Comparison of ENCODE assay signal across 8 cellular contexts in genomic region chr7:103573479-103574058, GRCh38.
DNase-seq lines count a peak whose midpoint lies in the region; ATAC-seq, FAIRE-seq and TF ChIP-seq lines count a peak whose summit lies in the region.

No MANE protein-coding gene starts in this region.

- H3K36me3 Mint-ChIP-seq in chondrocyte (ENCODE audit: low read depth) (no peaks in the 10 kb centered on the region), naive B cell (no peaks in the 10 kb centered on the region)

- WGBS in right cardiac atrium, result 42% methylated on average over 3 of the region's 3 CpGs

- H3K4me1 Mint-ChIP-seq in chondrocyte (ENCODE audit: low read depth) (no peaks in the 10 kb centered on the region), naive B cell (no peaks in the 10 kb centered on the region)

- H3K4me3 Mint-ChIP-seq in chondrocyte (ENCODE audit: unreplicated experiment) (no peak overlapping the region), naive B cell (no peak overlapping the region)

- TF ChIP-seq CTCF in chondrocyte (IDR thresholded peaks at IDR 0.05), result peak; percentile 96

- no peak overlapping the region for H3K27ac Mint-ChIP-seq in chondrocyte (ENCODE audit: unreplicated experiment)
- no peak overlapping the region for H3K27ac Mint-ChIP-seq in naive B cell

- no peak for DNase-seq in Right ventricle myocardium superior
- no peak for DNase-seq in right cardiac atrium
- peak; percentile 30 for DNase-seq in NCI-H2227 treated with DMSO at 0.1 percent for 48 hours (lab: John Stamatoyannopoulos, UW)
- no peak for DNase-seq in chondrocyte (ENCODE audit: low spot score)
- DNase-seq in naive B cell, result peak; percentile 11
- DNase-seq in activated naive CD4-positive, alpha-beta T cell (lab: John Stamatoyannopoulos, UW), result no peak
- no peak for DNase-seq in GM19239 (ENCODE audit: insufficient read length, low spot score)

- H3K4me1 ChIP-seq in right cardiac atrium (ENCODE audit: control insufficient read depth, insufficient read depth, low read length), result no peaks in the 10 kb centered on the region

- H3K9me3 ChIP-seq in right cardiac atrium (ENCODE audit: control insufficient read depth, low read length), result no peaks in the 10 kb centered on the region

- peaks cover 19% of the 10 kb centered on the region for H3K27me3 Mint-ChIP-seq in chondrocyte (ENCODE audit: low read depth)
- H3K27me3 Mint-ChIP-seq in naive B cell, result peaks cover 12 to 20% (median 13%) of the 10 kb centered on the region in 3 donors

- ATAC-seq in Right ventricle myocardium superior (ENCODE audit: poor library complexity), result peak; percentile 29
- no peak for ATAC-seq in right cardiac atrium
- no peak for ATAC-seq in naive B cell (ENCODE audit: low read depth in 2 of 2)
- ATAC-seq in HG02852 (IDR thresholded peaks at IDR 0.05; ENCODE audit: unreplicated experiment), result no peak

- no peak overlapping the region for H3K4me3 ChIP-seq in right cardiac atrium (ENCODE audit: low read length)

- intact Hi-C loops in Right ventricle myocardium superior (cut with DNase I), result loop anchor here (5.0 kb wide), 1 partner anchor 584 kb away; no protein-coding TSS in a partner anchor
- intact Hi-C loops in right cardiac atrium (cut with DNase I), result loop anchor here (5.0 to 10.0 kb wide), 4 partner anchors 574 to 591 kb away; no protein-coding TSS in a partner anchor

- no peak overlapping the region for H3K27ac ChIP-seq in right cardiac atrium (ENCODE audit: low read length)

- H3K9me3 Mint-ChIP-seq in chondrocyte (ENCODE audit: low read depth) (no peaks in the 10 kb centered on the region), naive B cell (peaks cover 0 to 2% (median 0%) of the 10 kb centered on the region in 7 donors)

- FAIRE-seq in GM19239 (lab: Jason Lieb, UNC), result no peak

- no peaks in the 10 kb centered on the region for H3K27me3 ChIP-seq in right cardiac atrium (ENCODE audit: control insufficient read depth, insufficient read depth)

Comparison
In these comparisons a context has a peak if more than half of its experiments do, and no peak if none do; other contexts are left out.
1. DNase-seq: peak in NCI-H2227 treated with DMSO at 0.1 percent for 48 hours (single experiment) and naive B cell (single experiment); none in Right ventricle myocardium superior (single experiment), right cardiac atrium (0 of 3), chondrocyte (single experiment), activated naive CD4-positive, alpha-beta T cell (0 of 4) and GM19239 (single experiment).